Comparison of ENCODE assay signal across 1 cellular context in genomic region chr14:49879683-49880204, GRCh38.
TF ChIP-seq lines count a peak whose summit lies in the region.

No MANE protein-coding gene starts in this region.

TF ChIP-seq in K562, 482 proteins besides CTCF, POLR2A, EP300 and RAD21 (continued from another document and continues in another):
- TF ChIP-seq ZHX1 (conservative IDR thresholded peaks at IDR 0.05; ENCODE audit: low read length), result no peak
- no peak for TF ChIP-seq CREB3L1 (IDR thresholded peaks at IDR 0.05; ENCODE audit: borderline replicate concordance, low read depth)
- TF ChIP-seq TCFL5 (CRISPR knock-in tag; conservative IDR thresholded peaks at IDR 0.05), result no peak
- TF ChIP-seq ZNF224 (CRISPR knock-in tag; IDR thresholded peaks at IDR 0.05), result no peak
- no peak for TF ChIP-seq ZNF121 (CRISPR knock-in tag; conservative IDR thresholded peaks at IDR 0.05)
- peak; percentile 43; the same call in 1 of the 2 replicates for TF ChIP-seq SMC3 (conservative IDR thresholded peaks at IDR 0.05; ENCODE audit: insufficient read depth, low read depth, low read length)
- TF ChIP-seq ZBTB17 (CRISPR knock-in tag; IDR thresholded peaks at IDR 0.05), result no peak
- TF ChIP-seq TEAD2 (tag; IDR thresholded peaks at IDR 0.05), result no peak
- TF ChIP-seq FOXK2 (conservative IDR thresholded peaks at IDR 0.05 in 1 of 2, IDR thresholded peaks at IDR 0.05 in 1 of 2; ENCODE audit: low read depth in 2 of 2), result peak; percentile 91
- no peak for TF ChIP-seq ZNF124 (CRISPR knock-in tag; IDR thresholded peaks at IDR 0.05)
- TF ChIP-seq ZNF561 (CRISPR knock-in tag; conservative IDR thresholded peaks at IDR 0.05), result no peak
- peak; percentile 77 for TF ChIP-seq FOSL1 (tag; conservative IDR thresholded peaks at IDR 0.05)
- no peak for TF ChIP-seq POLR3A (IDR thresholded peaks at IDR 0.05; ENCODE audit: borderline replicate concordance, extremely low read depth, insufficient read depth, insufficient read length)
- no peak for TF ChIP-seq ZNF316 (IDR thresholded peaks at IDR 0.05)
- no peak for TF ChIP-seq ZNF766 (CRISPR knock-in tag; conservative IDR thresholded peaks at IDR 0.05)
- TF ChIP-seq POLR2B (IDR thresholded peaks at IDR 0.05; ENCODE audit: low read depth, partially characterized antibody), result no peak
- no peak for TF ChIP-seq RHOXF2B (CRISPR knock-in tag; conservative IDR thresholded peaks at IDR 0.05)
- no peak for TF ChIP-seq CXXC5 (CRISPR knock-in tag; IDR thresholded peaks at IDR 0.05)
- TF ChIP-seq RCOR1 (IDR thresholded peaks at IDR 0.05; ENCODE audit: borderline replicate concordance in 1 of 2, low read depth in 2 of 2, low read length in 2 of 2), result 0 out of 4 replicates have a peak, but pooled peaks of 1 of the 2 experiments have one; percentile 8
- 0 out of 2 replicates have a peak, but pooled peaks have one; percentile 18 for TF ChIP-seq SOX6 (IDR thresholded peaks at IDR 0.05)
- TF ChIP-seq RB1 (IDR thresholded peaks at IDR 0.05; ENCODE audit: low read depth), result no peak
- 0 out of 2 replicates have a peak, but pooled peaks have one; percentile 28 for TF ChIP-seq SMARCE1 (IDR thresholded peaks at IDR 0.05)
- 0 out of 2 replicates have a peak, but pooled peaks have one; percentile 20 for TF ChIP-seq TOE1 (IDR thresholded peaks at IDR 0.05; ENCODE audit: borderline replicate concordance)
- no peak for TF ChIP-seq TOE1 (CRISPR knock-in tag; IDR thresholded peaks at IDR 0.05; ENCODE audit: borderline replicate concordance, low read depth)
- TF ChIP-seq TEAD1 (CRISPR knock-in tag; IDR thresholded peaks at IDR 0.05), result no peak
- TF ChIP-seq HOMEZ (CRISPR knock-in tag; IDR thresholded peaks at IDR 0.05), result no peak
- TF ChIP-seq ZNF347 (CRISPR knock-in tag; IDR thresholded peaks at IDR 0.05; ENCODE audit: low read depth), result no peak
- no peak for TF ChIP-seq ATF2 (CRISPR knock-in tag; IDR thresholded peaks at IDR 0.05)
- no peak for TF ChIP-seq ARID2 (IDR thresholded peaks at IDR 0.05)
- TF ChIP-seq ZBTB43 (CRISPR knock-in tag; IDR thresholded peaks at IDR 0.05), result no peak
- TF ChIP-seq ZBTB11 (CRISPR knock-in tag; IDR thresholded peaks at IDR 0.05), result no peak
- no peak for TF ChIP-seq TCF7L2 (IDR thresholded peaks at IDR 0.05; ENCODE audit: low read depth, low read length)
- no peak for TF ChIP-seq BRD4 (IDR thresholded peaks at IDR 0.05)
- TF ChIP-seq CBFA2T3 (IDR thresholded peaks at IDR 0.05), result peak; percentile 53
- TF ChIP-seq RBM17 (IDR thresholded peaks at IDR 0.05; ENCODE audit: borderline replicate concordance, low read depth, low read length), result no peak
- TF ChIP-seq STAT5B (CRISPR knock-in tag; IDR thresholded peaks at IDR 0.05), result no peak
- TF ChIP-seq ETS1 (conservative IDR thresholded peaks at IDR 0.05; ENCODE audit: control insufficient read depth, low read depth, low read length), result no peak
- no peak for TF ChIP-seq ZBTB12 (CRISPR knock-in tag; IDR thresholded peaks at IDR 0.05)
- TF ChIP-seq POLR2AphosphoS5 (IDR thresholded peaks at IDR 0.05; ENCODE audit: control insufficient read depth, insufficient read depth, low read depth, low read length), result no peak
- no peak for TF ChIP-seq TBL1XR1 (IDR thresholded peaks at IDR 0.05; ENCODE audit: low read length in 2 of 2)
- TF ChIP-seq RAD51 (IDR thresholded peaks at IDR 0.05; ENCODE audit: borderline replicate concordance, low read depth), result no peak
- no peak for TF ChIP-seq SMARCB1 (IDR thresholded peaks at IDR 0.05; ENCODE audit: insufficient read length, low read depth)
- no peak for TF ChIP-seq RUNX1 (IDR thresholded peaks at IDR 0.05; ENCODE audit: low read depth)
- no peak for TF ChIP-seq GABPB1 (CRISPR knock-in tag; IDR thresholded peaks at IDR 0.05)
- TF ChIP-seq THAP7 (CRISPR knock-in tag; IDR thresholded peaks at IDR 0.05), result no peak
- 0 out of 2 replicates have a peak, but pooled peaks have one; percentile 11 for TF ChIP-seq VEZF1 (CRISPR knock-in tag; IDR thresholded peaks at IDR 0.05)
- no peak for TF ChIP-seq ZNF23 (CRISPR knock-in tag; IDR thresholded peaks at IDR 0.05)
